In the genomic region with DNA sequence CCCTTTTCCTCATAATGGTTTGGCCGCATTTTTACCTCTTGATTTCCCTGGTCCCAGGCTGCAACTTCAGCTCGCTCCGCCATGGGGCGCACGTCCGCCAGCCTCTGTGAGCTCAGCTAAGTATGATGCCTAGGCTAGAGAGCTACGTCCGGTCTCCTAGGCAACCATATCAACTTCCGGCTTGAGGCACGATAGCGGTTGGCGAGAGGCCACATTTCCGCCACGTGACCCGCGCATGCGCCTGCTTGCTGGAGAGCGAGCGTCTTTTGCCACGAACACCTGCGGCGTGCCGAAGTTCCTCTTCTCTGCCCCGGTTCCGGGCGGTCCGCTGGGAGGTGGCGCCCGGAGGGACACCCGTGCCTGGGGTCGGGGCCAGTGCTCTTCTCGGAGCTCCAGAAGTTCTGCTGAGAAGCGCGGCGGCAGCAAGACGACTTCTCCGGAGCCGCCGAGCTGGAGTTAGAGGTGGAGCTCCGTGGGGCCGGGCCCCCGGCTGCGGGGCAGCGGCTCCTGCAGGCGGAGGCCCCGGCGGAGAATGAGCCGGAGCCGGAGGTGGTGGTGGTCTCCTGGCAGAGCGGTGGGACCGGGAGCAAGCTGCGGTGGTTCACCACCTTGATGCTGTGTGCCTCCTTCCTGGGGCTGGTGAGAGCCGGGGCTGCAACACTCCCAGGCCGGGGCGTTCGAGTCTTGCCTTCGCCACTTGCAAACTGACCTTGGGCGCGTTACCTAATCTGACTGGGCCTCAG, we compare ENCODE assay signal across 8 cellular contexts.
A peak's percentile ranks its signal among the peaks of the same experiment; 100 is the strongest.
DNase-seq lines count a peak whose midpoint lies in the region; ATAC-seq lines count a peak whose summit lies in the region.

No MANE protein-coding gene starts in this region.

- H3K9me3 ChIP-seq in BLaER1: no peaks in the 10 kb centered on the region

- peaks cover 16% of the 10 kb centered on the region for H3K36me3 ChIP-seq in BLaER1

- peak overlapping the region; percentile 82 for H3K4me2 ChIP-seq in BLaER1

- H3K27ac ChIP-seq in BLaER1: peak overlapping the region; percentile 92

- no peaks in the 10 kb centered on the region for H3K27me3 ChIP-seq in BLaER1

- H3K9ac ChIP-seq in BLaER1: peak overlapping the region; percentile 86

- peak overlapping the region; percentile 87 for H3K4me3 ChIP-seq in BLaER1

- H4K20me1 ChIP-seq in BLaER1: no peaks in the 10 kb centered on the region

- DNase-seq in GM19238 (ENCODE audit: insufficient read length, low spot score): peak; percentile 88
- DNase-seq in NCI-H510A treated with DMSO at 0.1 percent for 48 hours (lab: John Stamatoyannopoulos, UW): peak; percentile 76
- peak; percentile 98 to 99 for DNase-seq in activated CD4-positive, alpha-beta T cell treated with anti-CD3 and anti-CD28 coated beads for 4 hours
- DNase-seq in cortex of kidney (lab: John Stamatoyannopoulos, UW): peak; percentile 93
- peak; percentile 100 for DNase-seq in left kidney (ENCODE audit: low read depth, low spot score)
- peak; percentile 98 to 99 for DNase-seq in stimulated activated CD4-positive, alpha-beta T cell treated with anti-CD3 and anti-CD28 coated beads, Interleukin-2, amount 100 ng/mL, for 24 hours

- peaks cover 28% of the 10 kb centered on the region for H3K4me1 ChIP-seq in BLaER1

- ATAC-seq in HG03442 (IDR thresholded peaks at IDR 0.05; ENCODE audit: unreplicated experiment): peak; percentile 98

Comparison
In these comparisons a context has a peak if more than half of its experiments do, and no peak if none do; other contexts are left out.
1. Peak in every context shown above with its lines: DNase-seq, ATAC-seq, H3K4me3 ChIP-seq and H3K27ac ChIP-seq.